ENCODE assay signal across 16 cellular contexts in genomic region chr14:52876311-52876710, GRCh38.
DNase-seq lines count a peak whose midpoint lies in the region; ATAC-seq and TF ChIP-seq lines count a peak whose summit lies in the region.
"Had no signal": no experiment of that assay in that cellular context is flagged by ENCODE, and none has a peak within 500 bp of the region (broad histone marks: within the 10 kb centered on the region; RNA-seq: fewer than 3 reads in every experiment).

No MANE protein-coding gene starts in this region.

- H3K27me3 ChIP-seq in mammary epithelial cell (ENCODE audit: insufficient read depth, low read length) (no peaks in the 10 kb centered on the region), tibial artery (no peaks in the 10 kb centered on the region)
- H3K27me3 ChIP-seq: neural progenitor cell had no signal

- H3K4me3 Mint-ChIP-seq in MCF 10A (ENCODE audit: unreplicated experiment), result no peak overlapping the region
- no peak overlapping the region for H3K4me3 Mint-ChIP-seq in activated T-helper 2 cell treated with anti-CD3 and anti-CD28 coated beads, Interferon-gamma antibody, Interleukin-2, Interleukin-4, amounts not matched to agents 10 μg/mL and 5 μg/mL and 100 μg/mL, durations not matched to agents 14 hours and 24 hours and 36 hours (ENCODE audit: low read depth)
- H3K4me3 Mint-ChIP-seq: activated CD4-positive, alpha-beta T cell treated with anti-CD3 and anti-CD28 coated beads, Interleukin-2, amount 10 ng/mL, durations not matched to agents 7 days and 5 days; activated T-cell treated with anti-CD3 and anti-CD28 coated beads, Interleukin-2, amount 50 U/mL, for 4 hours; neural progenitor cell had no signal

- no peaks in the 10 kb centered on the region for H4K20me1 ChIP-seq in mammary epithelial cell (ENCODE audit: insufficient read depth, low read length)

- H3K9me3 Mint-ChIP-seq in MCF 10A (ENCODE audit: unreplicated experiment), result no peaks in the 10 kb centered on the region
- no peaks in the 10 kb centered on the region for H3K9me3 Mint-ChIP-seq in activated T-helper 2 cell treated with anti-CD3 and anti-CD28 coated beads, Interferon-gamma antibody, Interleukin-2, Interleukin-4, amounts not matched to agents 10 μg/mL and 5 μg/mL and 100 μg/mL, durations not matched to agents 14 hours and 24 hours and 36 hours
- H3K9me3 Mint-ChIP-seq: activated CD4-positive, alpha-beta T cell treated with anti-CD3 and anti-CD28 coated beads, Interleukin-2, amount 10 ng/mL, durations not matched to agents 7 days and 5 days; activated T-cell treated with anti-CD3 and anti-CD28 coated beads, Interleukin-2, amount 50 U/mL, for 4 hours; neural progenitor cell had no signal

- CTCF ChIA-PET in MCF 10A (lab: Yijun Ruan, JAX), result no interaction called here
- CTCF ChIA-PET in mammary epithelial cell (lab: Charles Lee; ENCODE audit: low non-redundant PET), result no interaction called here

- H3K79me2 ChIP-seq in mammary epithelial cell (ENCODE audit: insufficient read depth, low read length), result no peaks in the 10 kb centered on the region

- H3K27ac ChIP-seq in mammary epithelial cell (ENCODE audit: insufficient read depth, low read depth, low read length), result no peak overlapping the region
- peak overlapping the region; percentile 43 to 70 for H3K27ac ChIP-seq in tibial artery
- H3K27ac ChIP-seq: 22Rv1, neural progenitor cell, skin epidermis had no signal

- no peaks in the 10 kb centered on the region for H3K27me3 Mint-ChIP-seq in MCF 10A (ENCODE audit: insufficient read depth, unreplicated experiment)
- H3K27me3 Mint-ChIP-seq in activated T-helper 2 cell treated with anti-CD3 and anti-CD28 coated beads, Interferon-gamma antibody, Interleukin-2, Interleukin-4, amounts not matched to agents 10 μg/mL and 5 μg/mL and 100 μg/mL, durations not matched to agents 14 hours and 24 hours and 36 hours (ENCODE audit: low read depth), result peaks cover 12% of the 10 kb centered on the region

- BruUV-seq in MCF 10A (replicated peaks; lab: Mats Ljungman, UMichigan) (no TSS peak), mammary epithelial cell (replicated peaks; lab: Mats Ljungman, UMichigan) (no TSS peak)

- peaks cover 42% of the 10 kb centered on the region for H3K4me1 Mint-ChIP-seq in MCF 10A (ENCODE audit: insufficient read depth, unreplicated experiment)
- H3K4me1 Mint-ChIP-seq in activated T-helper 2 cell treated with anti-CD3 and anti-CD28 coated beads, Interferon-gamma antibody, Interleukin-2, Interleukin-4, amounts not matched to agents 10 μg/mL and 5 μg/mL and 100 μg/mL, durations not matched to agents 14 hours and 24 hours and 36 hours (ENCODE audit: low read depth), result no peaks in the 10 kb centered on the region
- H3K4me1 Mint-ChIP-seq: activated CD4-positive, alpha-beta T cell treated with anti-CD3 and anti-CD28 coated beads, Interleukin-2, amount 10 ng/mL, durations not matched to agents 7 days and 5 days; neural progenitor cell had no signal

- H3K4me3 ChIP-seq in mammary epithelial cell (replicated peaks in 1 of 3; ENCODE audit: insufficient read depth in 1 of 3, low read depth in 2 of 3, low read length in 3 of 3), result no peak overlapping the region
- no peak overlapping the region for H3K4me3 ChIP-seq in choroid plexus epithelial cell (ENCODE audit: low read depth, low read length)
- H3K4me3 ChIP-seq in tibial artery, result no peak overlapping the region
- H3K4me3 ChIP-seq: neural progenitor cell, skin epidermis had no signal

- 95% methylated on average over 1 of the region's 1 CpG for WGBS in mammary epithelial cell (ENCODE audit: low coverage, missing lambda C conversion rate)

- H3K27ac Mint-ChIP-seq in MCF 10A (ENCODE audit: low read depth, unreplicated experiment), result peak overlapping the region; percentile 73
- H3K27ac Mint-ChIP-seq in activated T-helper 2 cell treated with anti-CD3 and anti-CD28 coated beads, Interferon-gamma antibody, Interleukin-2, Interleukin-4, amounts not matched to agents 10 μg/mL and 5 μg/mL and 100 μg/mL, durations not matched to agents 14 hours and 24 hours and 36 hours, result no peak overlapping the region
- H3K27ac Mint-ChIP-seq: activated CD4-positive, alpha-beta T cell treated with anti-CD3 and anti-CD28 coated beads, Interleukin-2, amount 10 ng/mL, durations not matched to agents 7 days and 5 days; neural progenitor cell had no signal

- intact Hi-C loops in MCF 10A (cut with micrococcal nuclease) (no loop called here), mammary epithelial cell (cut with micrococcal nuclease) (no loop called here), tibial artery (cut with DNase I; ENCODE audit: low total_unique reads) (no loop called here)
- intact Hi-C loops in activated T-helper 2 cell treated with anti-CD3 and anti-CD28 coated beads, Interferon-gamma antibody, Interleukin-2, Interleukin-4, amounts not matched to agents 10 μg/mL and 5 μg/mL and 100 μg/mL, durations not matched to agents 14 hours and 24 hours and 36 hours (cut with micrococcal nuclease), result no loop called here

- no peak overlapping the region for H2AFZ ChIP-seq in mammary epithelial cell (ENCODE audit: low read depth, low read length)
- H2AFZ ChIP-seq: neural progenitor cell had no signal

- dilution Hi-C loops in mammary epithelial cell (cut with HindIII; ENCODE audit: low sequenced_read_pairs), result no loop called here

- DNase-seq in MCF 10A (ENCODE audit: unreplicated experiment), result peak; percentile 62
- DNase-seq in mammary epithelial cell, result no peak
- DNase-seq in choroid plexus epithelial cell (ENCODE audit: low read depth), result peak; percentile 64
- peak; percentile 58 for DNase-seq in iris pigment epithelial cell (ENCODE audit: low read depth)
- DNase-seq in tibial artery, result no peak
- DNase-seq in foreskin melanocyte, result no peak
- no peak for DNase-seq in activated T-helper 2 cell treated with anti-CD3 and anti-CD28 coated beads, Interferon-gamma antibody, Interleukin-2, Interleukin-4, amounts not matched to agents 10 μg/mL and 5 μg/mL and 100 μg/mL, durations not matched to agents 14 hours and 24 hours and 36 hours (ENCODE audit: low spot score)
- DNase-seq: activated CD4-positive, alpha-beta T cell treated with anti-CD3 and anti-CD28 coated beads, Interleukin-2, amount 10 ng/mL, durations not matched to agents 7 days and 5 days; activated T-cell treated with anti-CD3 and anti-CD28 coated beads, Interleukin-2, amount 50 U/mL, for 4 hours; amniotic stem cell; GF-D8; stimulated activated naive CD8-positive, alpha-beta T cell treated with anti-CD3 and anti-CD28 coated beads, Interleukin-15, Interleukin-2, amounts not matched to agents 100 U/mL and 50 U/mL, for 24 hours had no signal

- H3K9me3 ChIP-seq in mammary epithelial cell (replicated peaks; ENCODE audit: insufficient read depth, low read length), result no peaks in the 10 kb centered on the region
- H3K9me3 ChIP-seq in tibial artery, result no peaks in the 10 kb centered on the region

- no peak for ATAC-seq in GM18858 (IDR thresholded peaks at IDR 0.05; ENCODE audit: unreplicated experiment)
- ATAC-seq: activated T-cell treated with anti-CD3 and anti-CD28 coated beads, Interleukin-2, amount 50 U/mL, for 4 hours; stimulated activated naive CD8-positive, alpha-beta T cell treated with anti-CD3 and anti-CD28 coated beads, Interleukin-15, Interleukin-2, amounts not matched to agents 100 U/mL and 50 U/mL, for 24 hours had no signal

- POLR2A ChIA-PET in MCF 10A (lab: Yijun Ruan, JAX), result no interaction called here

- H3K36me3 ChIP-seq in mammary epithelial cell (ENCODE audit: insufficient read depth, low read length) (peaks cover 20% of the 10 kb centered on the region), tibial artery (peaks cover 38 to 45% (median 38%) of the 10 kb centered on the region in 3 donors)

- peaks cover 22% of the 10 kb centered on the region for H3K4me1 ChIP-seq in mammary epithelial cell (ENCODE audit: insufficient read depth, low read length)
- peaks cover 0 to 81% (median 33%) of the 10 kb centered on the region in 4 donors for H3K4me1 ChIP-seq in tibial artery

- TF ChIP-seq CTCF in MCF 10A (IDR thresholded peaks at IDR 0.05; ENCODE audit: unreplicated experiment) (no peak), mammary epithelial cell (conservative IDR thresholded peaks at IDR 0.05 in 1 of 2, IDR thresholded peaks at IDR 0.05 in 1 of 2; ENCODE audit: extremely low read depth in 1 of 2, insufficient read depth in 1 of 2, low read depth in 1 of 2, low read length in 2 of 2) (no peak), choroid plexus epithelial cell (conservative IDR thresholded peaks at IDR 0.05; ENCODE audit: low read depth, low read length) (no peak), tibial artery (IDR thresholded peaks at IDR 0.05) (no peak)

- H3K9ac ChIP-seq in mammary epithelial cell (ENCODE audit: insufficient read depth, low read length), result no peak overlapping the region
- H3K9ac ChIP-seq: neural progenitor cell had no signal

- H3K4me2 ChIP-seq in mammary epithelial cell (ENCODE audit: insufficient read depth, low read depth, low read length), result no peak overlapping the region
- H3K4me2 ChIP-seq: neural progenitor cell had no signal

- peaks cover 74% of the 10 kb centered on the region for H3K36me3 Mint-ChIP-seq in MCF 10A (ENCODE audit: insufficient read depth, unreplicated experiment)
- no peaks in the 10 kb centered on the region for H3K36me3 Mint-ChIP-seq in activated T-helper 2 cell treated with anti-CD3 and anti-CD28 coated beads, Interferon-gamma antibody, Interleukin-2, Interleukin-4, amounts not matched to agents 10 μg/mL and 5 μg/mL and 100 μg/mL, durations not matched to agents 14 hours and 24 hours and 36 hours (ENCODE audit: low read depth)

- in situ Hi-C loops in mammary epithelial cell (cut with MboI; ENCODE audit: low sequenced_read_pairs in 2 of 2), result no loop called here

Comparison
In these comparisons a context has a peak if more than half of its experiments do, and no peak if none do; other contexts are left out.
1. DNase-seq: peak in MCF 10A (single experiment), choroid plexus epithelial cell (single experiment) and iris pigment epithelial cell (single experiment); none in mammary epithelial cell (single experiment), tibial artery (0 of 2), foreskin melanocyte (single experiment) and activated T-helper 2 cell treated with anti-CD3 and anti-CD28 coated beads, Interferon-gamma antibody, Interleukin-2, Interleukin-4, amounts not matched to agents 10 μg/mL and 5 μg/mL and 100 μg/mL, durations not matched to agents 14 hours and 24 hours and 36 hours (single experiment).